ENCODE assay signal across 12 cellular contexts in genomic region chr3:186788482-186789370, GRCh38. TPM values are rescaled to one million over a fixed set of nuclear protein-coding genes. Genes with fewer than 3 reads are reported as not detected.
DNase-seq lines count a peak whose midpoint lies in the region; ATAC-seq, FAIRE-seq and TF ChIP-seq lines count a peak whose summit lies in the region.
"Had no signal": no experiment of that assay in that cellular context is flagged by ENCODE, and none has a peak within 500 bp of the region (broad histone marks: within the 10 kb centered on the region; RNA-seq: fewer than 3 reads in every experiment).

No MANE protein-coding gene starts in this region.

- peak overlapping the region; percentile 9; the same call in 1 of the 2 replicates for H3K4me2 ChIP-seq in K562 (ENCODE audit: insufficient read depth, low read length)
- H3K4me2 ChIP-seq in skeletal muscle satellite cell (ENCODE audit: low read length): peak overlapping the region; percentile 90

- peaks cover 54% of the 10 kb centered on the region for H3K79me2 ChIP-seq in K562 (ENCODE audit: control insufficient read depth, insufficient read depth, low read length)

- ATAC-seq in K562 (peak; percentile 0; the same call in 1 of the 3 replicates), HG02588 (IDR thresholded peaks at IDR 0.05; ENCODE audit: unreplicated experiment) (no peak)

- H3K27ac ChIP-seq in K562 (ENCODE audit: extremely low read depth, low read depth, low read length): peak overlapping the region; percentile 20; the same call in 1 of the 3 replicates
- H3K27ac ChIP-seq: skin epidermis had no signal

- H3K9me1 ChIP-seq in K562 (ENCODE audit: control insufficient read depth, insufficient read depth, low read length): no peaks in the 10 kb centered on the region

- H3K9me3 ChIP-seq in K562 (replicated peaks; ENCODE audit: control insufficient read depth, insufficient read depth, low read depth, low read length) (no peaks in the 10 kb centered on the region), skeletal muscle satellite cell (replicated peaks; ENCODE audit: low read length) (no peaks in the 10 kb centered on the region)

- WGBS in K562 (ENCODE audit: insufficient coverage, low coverage, missing lambda C conversion rate): 43% methylated on average over 13 of the region's 13 CpGs

- TF ChIP-seq EP300 in K562 (IDR thresholded peaks at IDR 0.05; ENCODE audit: low read length): no peak

- no peaks in the 10 kb centered on the region for H3K9me3 Mint-ChIP-seq in activated T-cell treated with anti-CD3 and anti-CD28 coated beads, Interleukin-2, amount 50 U/mL, for 24 hours

- H3K27ac Mint-ChIP-seq in activated T-cell treated with anti-CD3 and anti-CD28 coated beads, Interleukin-2, amount 50 U/mL, for 24 hours: peak overlapping the region; percentile 100

- CTCF ChIA-PET in K562 (lab: Yijun Ruan, JAX; ENCODE audit: low intra/inter-chr PET ratio): no interaction called here

- no peak for FAIRE-seq in K562 (lab: Jason Lieb, UNC)

- H3K36me3 ChIP-seq in K562 (ENCODE audit: control insufficient read depth, insufficient read depth, low read length) (peaks cover 99% of the 10 kb centered on the region), skeletal muscle satellite cell (ENCODE audit: insufficient read depth, low read length) (peaks cover 68% of the 10 kb centered on the region)

- no peak overlapping the region for H2AFZ ChIP-seq in K562 (ENCODE audit: low read depth, low read length)

- TF ChIP-seq CTCF in K562 (IDR thresholded peaks at IDR 0.05 in 2 of 3, conservative IDR thresholded peaks at IDR 0.05 in 1 of 3; ENCODE audit: insufficient read depth in 2 of 3, low read depth in 1 of 3, low read length in 3 of 3): no peak

- H3K4me1 ChIP-seq in K562 (replicated peaks in 1 of 2; ENCODE audit: control insufficient read depth in 2 of 2, insufficient read depth in 2 of 2, low read length in 2 of 2): peaks cover 4 to 18% of the 10 kb centered on the region in 2 experiments; a peak in 3 of 5 replicates
- peaks cover 18% of the 10 kb centered on the region for H3K4me1 ChIP-seq in skeletal muscle satellite cell (ENCODE audit: control insufficient read depth, insufficient read depth, low read length)

- peaks cover 63% of the 10 kb centered on the region for H4K20me1 ChIP-seq in K562 (replicated peaks; ENCODE audit: control insufficient read depth, insufficient read depth, low read length)

- intact Hi-C loops in K562 (cut with micrococcal nuclease): no loop called here

- no peak overlapping the region for H3K4me3 ChIP-seq in K562
- no peak overlapping the region for H3K4me3 ChIP-seq in skeletal muscle satellite cell (ENCODE audit: low read length)

- DNase-seq in activated T-cell treated with anti-CD3 and anti-CD28 coated beads, Interleukin-2, amount 50 U/mL, for 24 hours: no peak
- DNase-seq in activated T-cell treated with anti-CD3 and anti-CD28 coated beads, Interleukin-2, amount 50 U/mL, for 48 hours: no peak
- DNase-seq in M059J (ENCODE audit: low read depth) (peak; percentile 22), K562 (ENCODE audit: extremely low read depth in 1 of 4, low spot score in 3 of 4) (peak in 2 of 4 experiments; percentile 8 to 30), SHP77 treated with DMSO at 0.1 percent for 48 hours (lab: John Stamatoyannopoulos, UW) (no peak), OCI-M1 (lab: John Stamatoyannopoulos, UW) (no peak)
- DNase-seq: C1 segment of cervical spinal cord, NCI-H2227 treated with DMSO at 0.1 percent for 48 hours had no signal

- H3K9ac ChIP-seq in K562 (ENCODE audit: insufficient read depth in 1 of 2, low read depth in 2 of 2, low read length in 2 of 2) (no peak overlapping the region), skeletal muscle satellite cell (ENCODE audit: low read depth, low read length) (no peak overlapping the region)

- H3K27me3 ChIP-seq in K562 (ENCODE audit: control insufficient read depth in 2 of 2, insufficient read depth in 2 of 2, low read length in 2 of 2) (no peaks in the 10 kb centered on the region), skeletal muscle satellite cell (ENCODE audit: control insufficient read depth, insufficient read depth, low read length) (no peaks in the 10 kb centered on the region)

- TF ChIP-seq POLR2A in K562 (conservative IDR thresholded peaks at IDR 0.05): peak; percentile 30

- POLR2A ChIA-PET in K562 (lab: Yijun Ruan, JAX): interaction anchor here (0.7 to 1.3 kb wide), 8 partner anchors 9 to 374 kb away, joined by 3 to 5 read pairs (median 3); no protein-coding TSS in a partner anchor

- H3K36me3 Mint-ChIP-seq in activated T-cell treated with anti-CD3 and anti-CD28 coated beads, Interleukin-2, amount 50 U/mL, for 24 hours (ENCODE audit: low read depth): peaks cover 100% of the 10 kb centered on the region

- no peaks in the 10 kb centered on the region for H3K27me3 Mint-ChIP-seq in activated T-cell treated with anti-CD3 and anti-CD28 coated beads, Interleukin-2, amount 50 U/mL, for 24 hours

- TF ChIP-seq RAD21 in K562 (CRISPR knock-in tag; conservative IDR thresholded peaks at IDR 0.05 in 1 of 2, IDR thresholded peaks at IDR 0.05 in 1 of 2): no peak

- TSS peak; percentile 0 for BruUV-seq in K562 (replicated peaks; lab: Mats Ljungman, UMichigan)

- in situ Hi-C loops in K562 (cut with MboI): no loop called here

- H3K4me1 Mint-ChIP-seq in activated T-cell treated with anti-CD3 and anti-CD28 coated beads, Interleukin-2, amount 50 U/mL, for 24 hours (ENCODE audit: low read depth): peaks cover 44% of the 10 kb centered on the region

- H3K4me3 Mint-ChIP-seq in activated T-cell treated with anti-CD3 and anti-CD28 coated beads, Interleukin-2, amount 50 U/mL, for 24 hours: peak overlapping the region; percentile 100

RNA-seq across cellular contexts. Expression of gene EIF4A2, which starts 5.3 kb away (rescaled TPM):
- 508 and 726 TPM in 2 replicates for total RNA-seq in M059J (2014; rRNA removed; shearing (Covaris generic))
- total RNA-seq in K562 (2011; cell fraction: chromatin; rRNA removed; ENCODE audit: low replicate concordance): 907 and 2,185 TPM in 2 replicates
- 596 and 759 TPM in 2 replicates for total RNA-seq in K562 (2011; cell fraction: nucleolus; rRNA removed)
- 826 and 984 TPM in 2 replicates for total RNA-seq in K562 (2011; cell fraction: nucleoplasm; rRNA removed)
- total RNA-seq in K562 (2014; rRNA removed): 307 and 311 TPM in 2 replicates
- total RNA-seq in K562 (2014; rRNA removed; fragmentation: Illumina TruSeq; extraction: Trizol): 509 and 525 TPM in 2 replicates
- 454 and 491 TPM in 2 replicates for total RNA-seq in K562 (2015; rRNA removed; fragmentation: Illumina TruSeq; extraction: Trizol)
- 314 and 345 TPM in 2 replicates for total RNA-seq in K562 (2021)
- 610 and 754 TPM in 2 replicates for polyA plus RNA-seq in K562 (2011; rRNA removed)
- 99.9 and 649 TPM in 2 replicates for polyA plus RNA-seq in K562 (2011; cell fraction: cytosol; rRNA removed)
- 835 and 1,465 TPM in 2 replicates for polyA plus RNA-seq in K562 (2011; cell fraction: nucleus; rRNA removed)
- 245 and 306 TPM in 2 replicates for polyA plus RNA-seq in K562 (2012)
- 348 and 435 TPM in 2 replicates for polyA plus RNA-seq in K562 (2014; fragmentation: Illumina TruSeq; extraction: Trizol)
- 100 to 1,000 TPM; 329 to 333 TPM for polyA plus RNA-seq in K562 (2014; fragmentation: Nextera tagmentation; extraction: Ambion mirVana)
- polyA plus RNA-seq in K562 (2014; rRNA removed): 486 and 488 TPM in 2 replicates
- 799 and 873 TPM in 2 replicates for polyA minus RNA-seq in K562 (2011; rRNA and poly(A)+ RNA removed)
- polyA minus RNA-seq in K562 (2011; cell fraction: cytosol; rRNA and poly(A)+ RNA removed): 331 and 423 TPM in 2 replicates
- polyA minus RNA-seq in K562 (2011; cell fraction: nucleus; rRNA and poly(A)+ RNA removed): 872 and 1,595 TPM in 2 replicates
- total RNA-seq in skeletal muscle satellite cell (2012; rRNA removed): 291 and 372 TPM in 2 replicates

RNA-seq across cellular contexts. Expression of gene RFC4, which starts 17.6 kb away (rescaled TPM):
- 113 and 141 TPM in 2 replicates for total RNA-seq in M059J (2014; rRNA removed; shearing (Covaris generic))
- total RNA-seq in K562 (2011; cell fraction: chromatin; rRNA removed; ENCODE audit: low replicate concordance): 83.7 and 192 TPM in 2 replicates
- total RNA-seq in K562 (2011; cell fraction: nucleolus; rRNA removed): 38.6 and 48.2 TPM in 2 replicates
- total RNA-seq in K562 (2011; cell fraction: nucleoplasm; rRNA removed): 72.6 and 72.7 TPM in 2 replicates
- total RNA-seq in K562 (2014; rRNA removed) (127 and 138 TPM in 2 replicates), K562 (2014; rRNA removed; fragmentation: Illumina TruSeq; extraction: Trizol) (191 and 198 TPM in 2 replicates), K562 (2015; rRNA removed; fragmentation: Illumina TruSeq; extraction: Trizol) (162 and 180 TPM in 2 replicates), K562 (2021) (109 and 122 TPM in 2 replicates)
- polyA plus RNA-seq in K562 (2011; rRNA removed) (84.9 and 105 TPM in 2 replicates), K562 (2014; fragmentation: Illumina TruSeq; extraction: Trizol) (161 and 181 TPM in 2 replicates), K562 (2014; fragmentation: Nextera tagmentation; extraction: Ambion mirVana) (100 to 1,000 TPM; 180 to 227 TPM), K562 (2014; rRNA removed) (166 and 195 TPM in 2 replicates)
- 19.1 and 34.8 TPM in 2 replicates for polyA plus RNA-seq in K562 (2011; cell fraction: cytosol; rRNA removed)
- polyA plus RNA-seq in K562 (2011; cell fraction: nucleus; rRNA removed): 177 and 244 TPM in 2 replicates
- polyA plus RNA-seq in K562 (2012): 127 and 129 TPM in 2 replicates
- polyA minus RNA-seq in K562 (2011; rRNA and poly(A)+ RNA removed): 44.9 and 47.6 TPM in 2 replicates
- polyA minus RNA-seq in K562 (2011; cell fraction: cytosol; rRNA and poly(A)+ RNA removed): 28.5 and 30.7 TPM in 2 replicates
- polyA minus RNA-seq in K562 (2011; cell fraction: nucleus; rRNA and poly(A)+ RNA removed): 28.0 and 43.4 TPM in 2 replicates
- 25.6 and 29.1 TPM in 2 replicates for total RNA-seq in skeletal muscle satellite cell (2012; rRNA removed)

RNA-seq across cellular contexts. Expression of gene ADIPOQ, which starts 53.8 kb away (rescaled TPM):
- not detected in 2 replicates for total RNA-seq in M059J (2014; rRNA removed; shearing (Covaris generic))
- total RNA-seq in K562 (2011; cell fraction: chromatin; rRNA removed; ENCODE audit: low replicate concordance): not detected in 2 replicates
- 0.13 TPM in 1 of 2 replicates, not detected in the other for total RNA-seq in K562 (2011; cell fraction: nucleolus; rRNA removed)
- not detected in 2 replicates for total RNA-seq in K562 (2011; cell fraction: nucleoplasm; rRNA removed)
- not detected in 2 replicates for total RNA-seq in K562 (2014; rRNA removed)
- total RNA-seq in K562 (2014; rRNA removed; fragmentation: Illumina TruSeq; extraction: Trizol): not detected in 2 replicates
- not detected in 2 replicates for total RNA-seq in K562 (2015; rRNA removed; fragmentation: Illumina TruSeq; extraction: Trizol)
- 0.04 TPM in 1 of 2 replicates, not detected in the other for total RNA-seq in K562 (2021)
- polyA plus RNA-seq in K562 (2011; rRNA removed): 0.01 and 0.03 TPM in 2 replicates
- polyA plus RNA-seq in K562 (2011; cell fraction: cytosol; rRNA removed): 0.01 TPM in 1 of 2 replicates, not detected in the other
- polyA plus RNA-seq in K562 (2011; cell fraction: nucleus; rRNA removed): not detected in 2 replicates
- 0.01 TPM in 1 of 2 replicates, not detected in the other for polyA plus RNA-seq in K562 (2012)
- polyA plus RNA-seq in K562 (2014; fragmentation: Illumina TruSeq; extraction: Trizol): 0.04 TPM in 2 replicates
- under 1 TPM; 0.01 to 0.03 TPM for polyA plus RNA-seq in K562 (2014; fragmentation: Nextera tagmentation; extraction: Ambion mirVana)
- 0.03 TPM in 1 of 2 replicates, not detected in the other for polyA plus RNA-seq in K562 (2014; rRNA removed)
- polyA minus RNA-seq in K562 (2011; rRNA and poly(A)+ RNA removed): not detected in 2 replicates
- not detected in 2 replicates for polyA minus RNA-seq in K562 (2011; cell fraction: cytosol; rRNA and poly(A)+ RNA removed)
- polyA minus RNA-seq in K562 (2011; cell fraction: nucleus; rRNA and poly(A)+ RNA removed): not detected in 2 replicates
- not detected in 2 replicates for total RNA-seq in skeletal muscle satellite cell (2012; rRNA removed)
- total RNA-seq: temporal lobe had no signal
